In the genomic region with DNA sequence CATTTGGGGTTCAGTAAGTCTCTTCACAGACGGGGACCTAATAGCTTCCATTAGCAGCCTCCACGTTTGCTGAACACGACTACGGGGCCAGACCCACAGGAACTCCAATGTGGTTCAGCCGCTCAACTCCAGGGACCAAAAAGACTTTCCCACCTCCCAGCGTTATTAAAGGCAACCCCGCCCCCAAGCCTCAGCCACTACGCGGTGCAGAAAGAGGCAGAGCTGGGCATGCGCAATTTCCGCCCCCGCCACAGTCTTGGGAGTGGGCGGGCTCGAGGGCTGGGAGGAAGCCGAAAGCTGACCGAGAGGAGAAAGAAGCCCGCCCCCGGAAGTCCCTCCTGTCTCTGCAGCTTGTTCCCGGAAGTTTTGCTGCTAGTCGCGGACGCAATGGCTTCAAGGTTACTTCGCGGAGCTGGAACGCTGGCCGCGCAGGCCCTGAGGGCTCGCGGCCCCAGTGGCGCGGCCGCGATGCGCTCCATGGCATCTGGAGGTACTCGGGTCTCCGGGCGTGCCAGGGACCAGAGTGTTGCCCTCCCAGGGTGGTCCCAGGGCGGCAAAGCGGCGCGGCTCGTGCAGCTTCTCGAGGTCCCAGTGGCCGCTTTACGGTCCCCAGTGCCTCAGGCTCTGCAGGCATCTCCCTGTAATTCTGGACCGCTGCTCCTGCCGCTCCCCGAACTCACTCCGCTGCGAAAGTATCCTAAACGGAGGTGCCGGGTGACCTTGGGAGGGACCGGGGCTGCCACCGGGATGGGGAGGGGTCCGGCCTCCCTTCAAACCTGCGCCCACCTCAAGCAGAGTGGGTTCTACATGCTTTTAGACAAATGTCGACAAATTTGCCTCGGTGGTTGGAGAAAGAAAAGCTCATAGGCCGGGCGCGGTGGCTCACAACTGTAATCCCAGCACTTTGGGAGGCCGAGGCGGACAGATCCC, we compare ENCODE assay signal across 7 cellular contexts. TPM values are rescaled to one million over a fixed set of nuclear protein-coding genes. Genes with fewer than 3 reads are reported as not detected.
A peak's percentile ranks its signal among the peaks of the same experiment; 100 is the strongest.
DNase-seq lines count a peak whose midpoint lies in the region; ATAC-seq, FAIRE-seq and TF ChIP-seq lines count a peak whose summit lies in the region.

A gene with protein sequence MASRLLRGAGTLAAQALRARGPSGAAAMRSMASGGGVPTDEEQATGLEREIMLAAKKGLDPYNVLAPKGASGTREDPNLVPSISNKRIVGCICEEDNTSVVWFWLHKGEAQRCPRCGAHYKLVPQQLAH (plus strand): TSS at position 363 of the 930 bp plus-strand sequence. CDS start 25 bp downstream, at position 388.

- DNase-seq in GM18507 (ENCODE audit: extremely low spot score, insufficient read length, low read depth) (peak; percentile 99), NCI-H2029 treated with DMSO at 0.1 percent for 48 hours (lab: John Stamatoyannopoulos, UW) (peak; percentile 94), T-helper 9 cell (peak; percentile 97), astrocyte of the cerebellum (ENCODE audit: low read depth) (peak; percentile 90), hepatic stellate cell (ENCODE audit: low spot score) (peak; percentile 98), renal cortical epithelial cell (ENCODE audit: low read depth) (peak; percentile 93)

- no peak for TF ChIP-seq CTCF in astrocyte of the cerebellum (IDR thresholded peaks at IDR 0.05; ENCODE audit: low read depth, low read length, missing control alignments)

- in situ Hi-C loops in astrocyte of the cerebellum (cut with HindIII; ENCODE audit: low sequenced_read_pairs) = no loop called here

- peak; percentile 97 for ATAC-seq in HG02981 (IDR thresholded peaks at IDR 0.05; ENCODE audit: unreplicated experiment)

- peak within 1 kb of the TSS; percentile 81 for H3K4me3 ChIP-seq in astrocyte of the cerebellum (ENCODE audit: low read depth, low read length)

- FAIRE-seq in GM18507 (lab: Jason Lieb, UNC) = peak; percentile 96

RNA-seq across cellular contexts. Expression of the gene that starts here (rescaled TPM):
- total RNA-seq in renal cortical epithelial cell = 143 and 359 TPM in 2 replicates

Comparison
In these comparisons a context has a peak if more than half of its experiments do, and no peak if none do; other contexts are left out.
1. Peak in every context shown above with its lines: DNase-seq, ATAC-seq and H3K4me3 ChIP-seq.